Comparison of ENCODE assay signal across 26 cellular contexts in genomic region chr14:59044707-59045106, GRCh38.
DNase-seq lines count a peak whose midpoint lies in the region; ATAC-seq and TF ChIP-seq lines count a peak whose summit lies in the region.
"Had no signal": no experiment of that assay in that cellular context is flagged by ENCODE, and none has a peak within 500 bp of the region (broad histone marks: within the 10 kb centered on the region; RNA-seq: fewer than 3 reads in every experiment).

No MANE protein-coding gene starts in this region.

- H2AK5ac ChIP-seq in mesendoderm (ENCODE audit: low read length), result no peak overlapping the region

- no peaks in the 10 kb centered on the region for H3K36me3 Mint-ChIP-seq in Calu3 (ENCODE audit: insufficient read depth, unreplicated experiment)
- H3K36me3 Mint-ChIP-seq: T-cell had no signal

- intact Hi-C loops in Calu3 (cut with micrococcal nuclease; ENCODE audit: unreplicated experiment), result no loop called here

- no peaks in the 10 kb centered on the region for H3K36me3 ChIP-seq in mesendoderm (ENCODE audit: control insufficient read depth, insufficient read depth, low read length)
- no peaks in the 10 kb centered on the region for H3K36me3 ChIP-seq in brain microvascular endothelial cell (replicated peaks)
- H3K36me3 ChIP-seq: HAP-1, Peyer's patch, SJCRH30 had no signal

- CTCF ChIA-PET in Calu3 (lab: Charles Lee), result interaction anchor here (0.6 to 0.7 kb wide), 2 partner anchors 10 to 494 kb away, joined by 3 read pairs; no protein-coding TSS in a partner anchor

- H3K56ac ChIP-seq in mesendoderm (ENCODE audit: low read length), result no peak overlapping the region

- no peak overlapping the region for H3K4me2 ChIP-seq in mesendoderm (ENCODE audit: low read length)
- H3K4me2 ChIP-seq: A549 had no signal

- no peak overlapping the region for H3K27ac Mint-ChIP-seq in Calu3 (ENCODE audit: unreplicated experiment)
- H3K27ac Mint-ChIP-seq: B cell, T-cell had no signal

- no TSS peak for BruUV-seq in Calu3 (replicated peaks; lab: Mats Ljungman, UMichigan)

- peak; percentile 6 for DNase-seq in Calu3
- DNase-seq in LNCaP clone FGC (ENCODE audit: low read depth), result peak; percentile 40
- DNase-seq in RPMI7951 (ENCODE audit: low read depth), result peak; percentile 55
- peak; percentile 21 for DNase-seq in mesendoderm
- no peak for DNase-seq in NCI-H1417 treated with DMSO at 0.1 percent for 48 hours (lab: John Stamatoyannopoulos, UW)
- DNase-seq in brain microvascular endothelial cell, result no peak
- DNase-seq in DMS53 treated with DMSO at 0.1 percent for 48 hours (lab: John Stamatoyannopoulos, UW; ENCODE audit: unreplicated experiment), result no peak
- DNase-seq: DMS 273 treated with DMSO at 0.1 percent for 48 hours; DND-41; GM23248; Kasumi-1; MM.1S; NCI-H1417; NCI-H187 treated with DMSO at 0.1 percent for 48 hours; NCI-H2107; NCI-H2227 treated with DMSO at 0.1 percent for 48 hours; NCI-H510A; NCI-H748 treated with DMSO at 0.1 percent for 48 hours; NK-92 treated with Interleukin-12 subunit alpha and Interleukin-12 subunit beta, amount 100 ng/mL, for 24 hours; Peyer's patch; SJCRH30; T-cell had no signal

- WGBS in mesendoderm (ENCODE audit: extremely low coverage, insufficient coverage, low lambda C conversion rate), result no CpG with 5 or more reads among the region's 6 CpGs

- H2BK5ac ChIP-seq in mesendoderm (ENCODE audit: low read length), result no peak overlapping the region

- H3K9ac ChIP-seq in mesendoderm (ENCODE audit: low read length), result no peak overlapping the region
- H3K9ac ChIP-seq: GM23248 had no signal

- TF ChIP-seq CTCF in Calu3 (IDR thresholded peaks at IDR 0.05; ENCODE audit: unreplicated experiment) (no peak), LNCaP clone FGC (IDR thresholded peaks at IDR 0.05; ENCODE audit: control insufficient read depth, extremely low read depth, insufficient read depth) (no peak), brain microvascular endothelial cell (IDR thresholded peaks at IDR 0.05; ENCODE audit: low read depth, low read length, missing control alignments) (no peak)

- H2BK15ac ChIP-seq in mesendoderm (replicated peaks; ENCODE audit: low read depth), result no peak overlapping the region

- no peaks in the 10 kb centered on the region for H3K9me3 Mint-ChIP-seq in Calu3 (ENCODE audit: low read depth, unreplicated experiment)

- no peaks in the 10 kb centered on the region for H3K4me1 ChIP-seq in mesendoderm (ENCODE audit: control insufficient read depth, low read depth, low read length)
- H3K4me1 ChIP-seq: A549, HAP-1, Peyer's patch had no signal

- H3K4ac ChIP-seq in mesendoderm (ENCODE audit: low read depth, low read length), result no peak overlapping the region

- H3K4me3 ChIP-seq in LNCaP clone FGC (ENCODE audit: low read depth, low read length), result no peak overlapping the region
- H3K4me3 ChIP-seq in mesendoderm (ENCODE audit: low read length), result no peak overlapping the region
- no peak overlapping the region for H3K4me3 ChIP-seq in brain microvascular endothelial cell (ENCODE audit: low read depth, low read length)
- H3K4me3 ChIP-seq: A549, GM23248, HAP-1, Peyer's patch, SJCRH30 had no signal

- H3K79me1 ChIP-seq in mesendoderm (ENCODE audit: low read length), result no peaks in the 10 kb centered on the region

- H3K27ac ChIP-seq in mesendoderm (ENCODE audit: low read depth, low read length) (no peak overlapping the region), brain microvascular endothelial cell (no peak overlapping the region)
- H3K27ac ChIP-seq: A549, GM23248, Peyer's patch, SJCRH30 had no signal

- no peak overlapping the region for H2BK120ac ChIP-seq in mesendoderm (ENCODE audit: low read depth, low read length)

- H4K8ac ChIP-seq in mesendoderm (ENCODE audit: low read depth, low read length), result no peak overlapping the region

- H3K27me3 ChIP-seq in mesendoderm (ENCODE audit: insufficient read depth, low read length, poor library complexity) (no peaks in the 10 kb centered on the region), brain microvascular endothelial cell (replicated peaks) (no peaks in the 10 kb centered on the region)
- H3K27me3 ChIP-seq: Peyer's patch, SJCRH30 had no signal

- H3K4me1 Mint-ChIP-seq in Calu3 (ENCODE audit: low read depth, unreplicated experiment), result no peaks in the 10 kb centered on the region
- H3K4me1 Mint-ChIP-seq: B cell, T-cell had no signal

- no peak overlapping the region for H4K5ac ChIP-seq in mesendoderm (ENCODE audit: low read length)

- no peak overlapping the region for H3K23ac ChIP-seq in mesendoderm (ENCODE audit: low read length)

- H3K18ac ChIP-seq in mesendoderm (ENCODE audit: low read length), result no peak overlapping the region

- no peaks in the 10 kb centered on the region for H3K79me2 ChIP-seq in mesendoderm (ENCODE audit: control insufficient read depth, insufficient read depth, low read length)

- no peak overlapping the region for H3K4me3 Mint-ChIP-seq in Calu3 (ENCODE audit: low read depth, unreplicated experiment)
- H3K4me3 Mint-ChIP-seq: B cell, T-cell had no signal

- H3K27me3 Mint-ChIP-seq in Calu3 (ENCODE audit: unreplicated experiment), result peaks cover 19% of the 10 kb centered on the region

- in situ Hi-C loops in brain microvascular endothelial cell (cut with HindIII; ENCODE audit: low pct_ligation_motif_present, low sequenced_read_pairs), result no loop called here

- no peak for ATAC-seq in activated CD4-positive, CD25-positive, alpha-beta regulatory T cell treated with anti-CD3 and anti-CD28 coated beads, Interleukin-2, amount 50 U/mL, for 24 hours
- ATAC-seq: A549, T-cell had no signal

Comparison
In these comparisons a context has a peak if more than half of its experiments do, and no peak if none do; other contexts are left out.
1. DNase-seq: peak in Calu3 (single experiment), LNCaP clone FGC (single experiment), RPMI7951 (single experiment) and mesendoderm (single experiment); none in NCI-H1417 treated with DMSO at 0.1 percent for 48 hours (single experiment), brain microvascular endothelial cell (single experiment) and DMS53 treated with DMSO at 0.1 percent for 48 hours (single experiment).